Comparison of ENCODE assay signal across 8 cellular contexts in the genomic region with DNA sequence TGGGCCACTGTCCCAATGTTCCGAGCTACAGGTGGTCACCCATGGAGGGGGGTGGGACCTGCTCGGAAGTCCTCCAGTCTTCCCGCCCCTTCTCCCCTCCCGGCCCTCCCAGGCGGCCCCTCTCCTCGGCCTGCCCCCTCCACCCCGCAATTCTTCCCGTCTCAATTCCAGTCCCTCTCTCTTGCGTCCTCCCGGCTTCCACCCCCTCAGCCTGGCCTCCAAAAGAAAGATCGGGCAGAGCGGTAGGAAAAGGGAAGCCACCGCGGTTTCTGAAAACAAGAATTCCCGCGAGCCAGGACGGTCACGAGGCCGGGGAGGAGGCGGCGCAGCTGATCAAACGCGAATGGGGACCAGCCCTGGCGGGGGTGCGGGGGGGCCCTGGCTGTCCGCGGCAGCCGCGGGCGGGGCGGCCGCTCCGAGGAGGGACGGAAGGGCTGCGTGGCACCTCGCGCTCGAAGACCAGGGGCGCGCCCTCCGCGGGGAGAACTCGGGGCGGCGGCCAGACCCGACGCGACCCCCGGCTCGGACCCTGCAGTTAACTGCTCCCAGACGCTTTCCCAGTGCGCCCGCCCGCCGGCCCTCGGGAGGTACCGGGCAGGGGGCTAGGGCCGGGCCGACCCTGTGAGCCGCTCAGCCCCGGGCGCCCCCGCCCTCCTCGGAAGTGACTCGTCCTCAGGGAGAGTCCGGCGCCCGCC. TPM values are rescaled to one million over a fixed set of nuclear protein-coding genes. Genes with fewer than 3 reads are reported as not detected.
DNase-seq lines count a peak whose midpoint lies in the region; FAIRE-seq and TF ChIP-seq lines count a peak whose summit lies in the region.

No MANE protein-coding gene starts in this region.

- DNase-seq in GM12864 (ENCODE audit: low read depth) = no peak
- DNase-seq in NCI-H774 (lab: John Stamatoyannopoulos, UW) = peak; percentile 38
- no peak for DNase-seq in kidney epithelial cell (ENCODE audit: low read depth)
- DNase-seq in SKM-1 treated with dmso at 0.1 percent for 144 hours (lab: John Stamatoyannopoulos, UW; ENCODE audit: unreplicated experiment) = no peak
- no peak for DNase-seq in GM12891 (ENCODE audit: insufficient read length, low spot score)

- H3K4me3 ChIP-seq in GM12864 (ENCODE audit: low read depth, low read length) (peak overlapping the region; percentile 54), kidney epithelial cell (ENCODE audit: low read depth, low read length) (peak overlapping the region; percentile 90), skeletal muscle tissue (ENCODE audit: low read length in 3 of 3) (peak overlapping the region; percentile 70 to 86 (median 85))

- H3K27me3 ChIP-seq in kidney epithelial cell (ENCODE audit: control insufficient read depth, insufficient read depth, low read length) (no peaks in the 10 kb centered on the region), skeletal muscle tissue (ENCODE audit: control insufficient read depth in 3 of 3, insufficient read depth in 3 of 3, low read length in 3 of 3) (no peaks in the 10 kb centered on the region)

- TF ChIP-seq POLR2A in GM12891 (IDR thresholded peaks at IDR 0.05; ENCODE audit: low read depth, low read length) = no peak

- no peaks in the 10 kb centered on the region for H3K9me3 ChIP-seq in skeletal muscle tissue (ENCODE audit: control insufficient read depth in 3 of 3, low read length in 3 of 3)

- H3K36me3 ChIP-seq in kidney epithelial cell (ENCODE audit: control insufficient read depth, insufficient read depth, low read length) = no peaks in the 10 kb centered on the region
- peaks cover 0 to 3% (median 0%) of the 10 kb centered on the region in 3 donors for H3K36me3 ChIP-seq in skeletal muscle tissue (ENCODE audit: control insufficient read depth in 3 of 3, insufficient read depth in 3 of 3, low read length in 3 of 3)

- H3K9ac ChIP-seq in skeletal muscle tissue (ENCODE audit: low read depth in 1 of 3, low read length in 3 of 3) = peak overlapping the region; percentile 65 to 90 (median 76)

- no peak for TF ChIP-seq CTCF in 22Rv1 (IDR thresholded peaks at IDR 0.05)
- no peak for TF ChIP-seq CTCF in GM12864 (IDR thresholded peaks at IDR 0.05; ENCODE audit: low read depth, low read length, missing control alignments)
- no peak for TF ChIP-seq CTCF in kidney epithelial cell (IDR thresholded peaks at IDR 0.05; ENCODE audit: insufficient read depth, low read length, poor library complexity, severe bottlenecking)

- peak overlapping the region; percentile 66 for H3K27ac ChIP-seq in 22Rv1
- peak overlapping the region; percentile 84 for H3K27ac ChIP-seq in cingulate gyrus (ENCODE audit: low read depth, low read length)
- peak overlapping the region; percentile 94 for H3K27ac ChIP-seq in skeletal muscle tissue (ENCODE audit: low read depth, low read length)

- H3K4me1 ChIP-seq in skeletal muscle tissue (ENCODE audit: control insufficient read depth in 3 of 3, insufficient read depth in 3 of 3, low read length in 3 of 3) = peaks cover 39 to 47% (median 42%) of the 10 kb centered on the region in 3 donors

- no peak for FAIRE-seq in GM12891 (lab: Jason Lieb, UNC)

TF ChIP-seq in GM12891, 5 proteins besides CTCF, POLR2A, EP300 and RAD21:
- TF ChIP-seq PAX5 (IDR thresholded peaks at IDR 0.05; ENCODE audit: insufficient read depth, low read length, severe bottlenecking) (no peak), POU2F2 (IDR thresholded peaks at IDR 0.05; ENCODE audit: low read depth, low read length) (no peak), POLR2AphosphoS5 (IDR thresholded peaks at IDR 0.05; ENCODE audit: low read depth, low read length) (no peak), TAF1 (IDR thresholded peaks at IDR 0.05; ENCODE audit: low read depth, low read length) (no peak), SPI1 (IDR thresholded peaks at IDR 0.05; ENCODE audit: low read depth, low read length) (no peak)

RNA-seq across cellular contexts. Expression of a gene that starts 1.0 kb away (rescaled TPM):
- 92.4 and 99.1 TPM in 2 replicates for total RNA-seq in kidney epithelial cell
- total RNA-seq in skeletal muscle tissue = 14.1 TPM
- 0.22 TPM for polyA plus RNA-seq in GM12891 (2012; ENCODE audit: low read depth, missing spikeins)
